In genomic region chr4:149961876-149962597, GRCh38 we compare ENCODE assay signal across 19 cellular contexts.
DNase-seq lines count a peak whose midpoint lies in the region; ATAC-seq and TF ChIP-seq lines count a peak whose summit lies in the region.
"Had no signal": no experiment of that assay in that cellular context is flagged by ENCODE, and none has a peak within 500 bp of the region (broad histone marks: within the 10 kb centered on the region; RNA-seq: fewer than 3 reads in every experiment).

No MANE protein-coding gene starts in this region.

- POLR2A ChIA-PET in HEK293 (lab: Yijun Ruan, JAX), result no interaction called here

- DNase-seq in A172 (ENCODE audit: low spot score) (peak; percentile 31), amniotic stem cell (lab: John Stamatoyannopoulos, UW) (peak; percentile 6), iris pigment epithelial cell (ENCODE audit: low read depth) (peak; percentile 81), aorta (no peak), NCI-H2107 (lab: John Stamatoyannopoulos, UW) (no peak)
- DNase-seq: activated T-cell treated with anti-CD3 and anti-CD28 coated beads for 4 hours; anterior cingulate cortex; DMS 273 treated with DMSO at 0.1 percent for 48 hours; effector CD8-positive, alpha-beta T cell; heart left ventricle; stimulated activated CD4-positive, alpha-beta T cell treated with anti-CD3 and anti-CD28 coated beads, Interleukin-15, amount 100 ng/mL, for 24 hours; T-helper 1 cell; tibial artery had no signal

- WGBS in aorta, 2 donors, result 73 to 75% methylated on average over 5 of the region's 5 CpGs

- no peaks in the 10 kb centered on the region for H3K27me3 ChIP-seq in aorta (ENCODE audit: control insufficient read depth in 1 of 2, insufficient read depth in 2 of 2, low read length in 1 of 2)
- H3K27me3 ChIP-seq: heart left ventricle, neutrophil, tibial artery had no signal

- no peaks in the 10 kb centered on the region for H3K36me3 ChIP-seq in HEK293 (ENCODE audit: control insufficient read depth in 2 of 2, insufficient read depth in 1 of 2, low read length in 2 of 2)
- H3K36me3 ChIP-seq in aorta (ENCODE audit: control insufficient read depth in 1 of 2, insufficient read depth in 2 of 2, low read length in 1 of 2), result no peaks in the 10 kb centered on the region
- H3K36me3 ChIP-seq: heart left ventricle, neutrophil, tibial artery had no signal

- H3K4me1 ChIP-seq in HEK293 (ENCODE audit: control insufficient read depth, insufficient read depth, low read length) (no peaks in the 10 kb centered on the region), aorta (ENCODE audit: control insufficient read depth in 1 of 2, insufficient read depth in 2 of 2, low read length in 2 of 2) (no peaks in the 10 kb centered on the region)
- H3K4me1 ChIP-seq: heart left ventricle, tibial artery had no signal

- H3K27ac ChIP-seq in HEK293 (ENCODE audit: extremely low read depth, low read depth, low read length), result no peak overlapping the region
- no peak overlapping the region for H3K27ac ChIP-seq in aorta (ENCODE audit: low read depth in 1 of 2, low read length in 2 of 2)
- H3K27ac ChIP-seq: heart left ventricle, neutrophil, tibial artery had no signal

- H3K9me3 ChIP-seq in HEK293 (ENCODE audit: control insufficient read depth, insufficient read depth, low read depth, low read length) (no peaks in the 10 kb centered on the region), aorta (ENCODE audit: control insufficient read depth, low read length) (no peaks in the 10 kb centered on the region)
- H3K9me3 ChIP-seq: heart left ventricle, neutrophil, tibial artery had no signal

- CTCF ChIA-PET in HEK293 (lab: Yijun Ruan, JAX), result no interaction called here

- no peak overlapping the region for H3K4me3 ChIP-seq in HEK293 (ENCODE audit: low read depth, low read length)
- H3K4me3 ChIP-seq in aorta (ENCODE audit: low read length in 2 of 2), result no peak overlapping the region
- H3K4me3 ChIP-seq: GM12878, heart left ventricle, tibial artery had no signal

- no peak for ATAC-seq in aorta (ENCODE audit: low FRiP score)
- ATAC-seq in HG02938 (IDR thresholded peaks at IDR 0.05; ENCODE audit: unreplicated experiment), result no peak
- no peak for ATAC-seq in HG02885 (IDR thresholded peaks at IDR 0.05; ENCODE audit: poor library complexity, unreplicated experiment)
- ATAC-seq: activated CD4-positive, CD25-positive, alpha-beta regulatory T cell treated with anti-CD3 and anti-CD28 coated beads, Interleukin-2, amount 50 U/mL, for 24 hours; GM12878 had no signal

- TF ChIP-seq CTCF in HEK293 (tag by site-specific recombination; IDR thresholded peaks at IDR 0.05), result no peak

- intact Hi-C loops in aorta (cut with DNase I), result no loop called here

TF ChIP-seq in HEK293, 187 proteins besides CTCF, POLR2A, EP300 and RAD21:
- 0 out of 2 replicates have a peak, but pooled peaks have one; percentile 47 for TF ChIP-seq ZNF362 (tag by site-specific recombination; IDR thresholded peaks at IDR 0.05)
- TF ChIP-seq KLF7 (tag by site-specific recombination; IDR thresholded peaks at IDR 0.05; ENCODE audit: borderline replicate concordance), result no peak

Comparison
In these comparisons a context has a peak if more than half of its experiments do, and no peak if none do; other contexts are left out.
1. DNase-seq: peak in A172 (single experiment), amniotic stem cell (single experiment) and iris pigment epithelial cell (single experiment); none in aorta (0 of 2) and NCI-H2107 (single experiment).